1 cellular context compared by ENCODE assay signal in genomic region chr11:590997-591396, GRCh38.
TF ChIP-seq lines count a peak whose summit lies in the region.

No MANE protein-coding gene starts in this region.

TF ChIP-seq in K562, 482 proteins besides CTCF, POLR2A, EP300 and RAD21:
- TF ChIP-seq POLR2G (IDR thresholded peaks at IDR 0.05; ENCODE audit: low read depth, low read length) (0 out of 2 replicates have a peak, but pooled peaks have one; percentile 20), PHB (CRISPR knock-in tag; IDR thresholded peaks at IDR 0.05) (no peak)
